Comparison of ENCODE assay signal across 9 cellular contexts in the genomic region with DNA sequence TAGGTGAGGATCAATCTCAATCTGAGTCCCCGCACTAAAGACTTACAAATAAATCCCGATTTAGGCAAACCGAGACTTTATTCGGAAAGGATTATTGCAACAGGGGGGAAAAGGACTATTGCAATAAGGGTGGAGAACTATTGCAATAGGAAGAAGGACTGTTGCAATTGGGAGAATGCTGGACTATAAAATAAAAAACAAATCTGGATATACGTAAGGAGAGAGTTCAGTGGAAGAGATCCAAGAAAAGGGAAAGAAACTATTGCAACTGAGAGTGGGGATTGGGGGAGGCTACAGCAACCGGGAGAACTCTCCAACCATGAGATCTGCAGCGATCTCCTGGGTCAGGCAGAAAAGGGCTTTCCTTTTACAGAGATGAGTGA. TPM values are rescaled to one million over a fixed set of nuclear protein-coding genes. Genes with fewer than 3 reads are reported as not detected.
A peak's percentile ranks its signal among the peaks of the same experiment; 100 is the strongest.
DNase-seq lines count a peak whose midpoint lies in the region; ATAC-seq and TF ChIP-seq lines count a peak whose summit lies in the region.
"Had no signal": no experiment of that assay in that cellular context is flagged by ENCODE, and none has a peak within 500 bp of the region (broad histone marks: within the 10 kb centered on the region; RNA-seq: fewer than 3 reads in every experiment).

No MANE protein-coding gene starts in this region.

- no peaks in the 10 kb centered on the region for H3K36me3 Mint-ChIP-seq in dendritic cell treated with granulocyte-macrophage colony-stimulating factor and Interleukin-4, amounts not matched to agents 40 ng/mL and 50 ng/mL, for 4 days (ENCODE audit: low read depth)
- H3K36me3 Mint-ChIP-seq in neural progenitor cell = peaks cover 9% of the 10 kb centered on the region

- H3K23ac ChIP-seq in IMR-90 (ENCODE audit: low read depth, low read length) = peak overlapping the region; percentile 96

- ATAC-seq in IMR-90 (ENCODE audit: low read depth) = peak; percentile 5
- no peak for ATAC-seq in HG03039 (IDR thresholded peaks at IDR 0.05; ENCODE audit: unreplicated experiment)
- ATAC-seq in GM21367 (IDR thresholded peaks at IDR 0.05; ENCODE audit: unreplicated experiment) = no peak

- peak overlapping the region; percentile 91 for H3K4me3 ChIP-seq in BLaER1
- H3K4me3 ChIP-seq in IMR-90 (ENCODE audit: insufficient read depth, low read depth, low read length) = peak overlapping the region; percentile 41
- H3K4me3 ChIP-seq in neural progenitor cell = peak overlapping the region; percentile 68

- POLR2A ChIA-PET in IMR-90 (lab: Charles Lee; ENCODE audit: unreplicated experiment) = no interaction called here

- H2AK9ac ChIP-seq in IMR-90 (replicated peaks; ENCODE audit: low read depth, low read length, poor library complexity) = peak overlapping the region; percentile 82

- H3K4me1 ChIP-seq in BLaER1 = peaks cover 26% of the 10 kb centered on the region
- peaks cover 8% of the 10 kb centered on the region for H3K4me1 ChIP-seq in IMR-90 (ENCODE audit: control insufficient read depth, insufficient read depth, low read length)
- H3K4me1 ChIP-seq in neural progenitor cell = peaks cover 18% of the 10 kb centered on the region

- H2BK120ac ChIP-seq in IMR-90 (ENCODE audit: low read depth, low read length) = no peak overlapping the region; the same call in 1 of the 2 replicates

- no peak overlapping the region for H2AK5ac ChIP-seq in IMR-90 (ENCODE audit: low read depth, low read length)

- DNase-seq in IMR-90 (peak; percentile 41), neural progenitor cell (ENCODE audit: low spot score) (no peak), NCI-H1092 (lab: John Stamatoyannopoulos, UW) (no peak), H4 (ENCODE audit: low spot score) (no peak)

- 0% methylated on average over 1 of the region's 7 CpGs; no CpG with 5 or more reads in 1 of the 2 experiments for WGBS in IMR-90 (ENCODE audit: extremely low coverage in 2 of 2, insufficient read length in 1 of 2), 2 experiments

- BruUV-seq in IMR-90 (replicated peaks; lab: Mats Ljungman, UMichigan) = no TSS peak

- CTCF ChIA-PET in IMR-90 (lab: Yijun Ruan, JAX) = interaction anchor here (1.3 kb wide), 1 partner anchor 146 kb away, joined by 4 read pairs; a partner anchor contains a TSS

- no peak overlapping the region; the same call in 1 of the 2 replicates for H3K18ac ChIP-seq in IMR-90 (ENCODE audit: low read depth, low read length)

- H3K27me3 ChIP-seq in BLaER1 = no peaks in the 10 kb centered on the region
- H3K27me3 ChIP-seq in IMR-90 (ENCODE audit: control insufficient read depth, insufficient read depth, low read length) = no peaks in the 10 kb centered on the region
- H3K27me3 ChIP-seq in neural progenitor cell = peaks cover 15% of the 10 kb centered on the region
- H3K27me3 ChIP-seq: SJSA1 had no signal

- dilution Hi-C loops in IMR-90 (cut with HindIII; ENCODE audit: low sequenced_read_pairs, unreplicated experiment) = no loop called here

- H3K27ac ChIP-seq in BLaER1 (peak overlapping the region; percentile 93), IMR-90 (ENCODE audit: insufficient read depth, low read length) (peak overlapping the region; percentile 58; the same call in 1 of the 2 replicates), neural progenitor cell (no peak overlapping the region)
- H3K27ac ChIP-seq: SJSA1 had no signal

- H2AFZ ChIP-seq in IMR-90 (replicated peaks; ENCODE audit: low read length, poor library complexity) (peak overlapping the region; percentile 94), neural progenitor cell (replicated peaks) (no peak overlapping the region)

- peaks cover 7% of the 10 kb centered on the region for H3K36me3 ChIP-seq in BLaER1
- peaks cover 3% of the 10 kb centered on the region; the same call in 1 of the 2 replicates for H3K36me3 ChIP-seq in IMR-90 (ENCODE audit: control insufficient read depth, insufficient read depth, low read length)
- no peaks in the 10 kb centered on the region for H3K36me3 ChIP-seq in neural progenitor cell

- no peak for TF ChIP-seq POLR2A in IMR-90 (IDR thresholded peaks at IDR 0.05; ENCODE audit: low read depth, low read length)

- peaks cover 32% of the 10 kb centered on the region for H3K4me1 Mint-ChIP-seq in dendritic cell treated with granulocyte-macrophage colony-stimulating factor and Interleukin-4, amounts not matched to agents 40 ng/mL and 50 ng/mL, for 4 days (ENCODE audit: low read depth)
- peaks cover 26% of the 10 kb centered on the region for H3K4me1 Mint-ChIP-seq in neural progenitor cell

- peak overlapping the region; percentile 84 for H3K27ac Mint-ChIP-seq in dendritic cell treated with granulocyte-macrophage colony-stimulating factor and Interleukin-4, amounts not matched to agents 40 ng/mL and 50 ng/mL, for 4 days
- peak overlapping the region; percentile 94 for H3K27ac Mint-ChIP-seq in neural progenitor cell

- H3K79me2 ChIP-seq in neural progenitor cell (ENCODE audit: low read depth) = peaks cover 34% of the 10 kb centered on the region

- peak overlapping the region; percentile 87 for H3K4ac ChIP-seq in IMR-90 (ENCODE audit: low read depth, low read length)

- intact Hi-C loops in IMR-90 (cut with micrococcal nuclease) = no loop called here
- intact Hi-C loops in dendritic cell treated with granulocyte-macrophage colony-stimulating factor and Interleukin-4, amounts not matched to agents 40 ng/mL and 50 ng/mL, for 4 days (cut with micrococcal nuclease) = no loop called here

- H4K8ac ChIP-seq in IMR-90 (ENCODE audit: low read depth in 2 of 2, low read length in 2 of 2) = peak overlapping the region; percentile 92 to 93; a peak in 3 of 4 replicates

- H3K9me1 ChIP-seq in IMR-90 (ENCODE audit: insufficient read depth, low read length) = peaks cover 6% of the 10 kb centered on the region

- H3K27me3 Mint-ChIP-seq in dendritic cell treated with granulocyte-macrophage colony-stimulating factor and Interleukin-4, amounts not matched to agents 40 ng/mL and 50 ng/mL, for 4 days = no peaks in the 10 kb centered on the region
- H3K27me3 Mint-ChIP-seq in neural progenitor cell (ENCODE audit: insufficient read depth, low read depth) = no peaks in the 10 kb centered on the region

- H2BK20ac ChIP-seq in IMR-90 (ENCODE audit: low read depth, low read length) = no peak overlapping the region

- peak overlapping the region; percentile 91 for H3K14ac ChIP-seq in IMR-90 (replicated peaks; ENCODE audit: low read depth, low read length)

- no peak overlapping the region for H4K91ac ChIP-seq in IMR-90 (ENCODE audit: insufficient read depth, low read depth, low read length)

- peak overlapping the region; percentile 78 for H3K4me3 Mint-ChIP-seq in dendritic cell treated with granulocyte-macrophage colony-stimulating factor and Interleukin-4, amounts not matched to agents 40 ng/mL and 50 ng/mL, for 4 days
- H3K4me3 Mint-ChIP-seq in neural progenitor cell = peak overlapping the region; percentile 86

- H3K9me3 ChIP-seq in BLaER1 (no peaks in the 10 kb centered on the region), IMR-90 (ENCODE audit: control insufficient read depth, insufficient read depth, low read length) (no peaks in the 10 kb centered on the region), neural progenitor cell (ENCODE audit: low read depth) (no peaks in the 10 kb centered on the region)

- no peak overlapping the region for H2BK5ac ChIP-seq in IMR-90 (ENCODE audit: low read depth, low read length, poor library complexity, severe bottlenecking)

- H3K9ac ChIP-seq in BLaER1 = peak overlapping the region; percentile 96
- peak overlapping the region; percentile 43 for H3K9ac ChIP-seq in IMR-90 (ENCODE audit: low read depth, low read length)
- no peak overlapping the region for H3K9ac ChIP-seq in neural progenitor cell

- H3K4me2 ChIP-seq in BLaER1 = peak overlapping the region; percentile 85
- peak overlapping the region; percentile 94 for H3K4me2 ChIP-seq in IMR-90 (ENCODE audit: low read depth, low read length)
- H3K4me2 ChIP-seq in neural progenitor cell = peak overlapping the region; percentile 93

- H3F3A ChIP-seq in neural progenitor cell (ENCODE audit: low read depth) = peaks cover 31% of the 10 kb centered on the region

- peaks cover 8 to 42% of the 10 kb centered on the region in 2 experiments for H3K79me1 ChIP-seq in IMR-90 (ENCODE audit: low read depth in 1 of 2, low read length in 2 of 2)

- in situ Hi-C loops in IMR-90 (cut with MboI; ENCODE audit: low sequenced_read_pairs) = no loop called here

- no peak overlapping the region for H2BK15ac ChIP-seq in IMR-90 (ENCODE audit: low read depth, low read length)

- no peaks in the 10 kb centered on the region for H3K9me3 Mint-ChIP-seq in dendritic cell treated with granulocyte-macrophage colony-stimulating factor and Interleukin-4, amounts not matched to agents 40 ng/mL and 50 ng/mL, for 4 days
- H3K9me3 Mint-ChIP-seq in neural progenitor cell = no peaks in the 10 kb centered on the region

- TF ChIP-seq CTCF in IMR-90 (conservative IDR thresholded peaks at IDR 0.05; ENCODE audit: low read depth, low read length) (no peak), neural progenitor cell (IDR thresholded peaks at IDR 0.05) (no peak)

- TF ChIP-seq RAD21 in IMR-90 (IDR thresholded peaks at IDR 0.05; ENCODE audit: low read length) = no peak

- H4K5ac ChIP-seq in IMR-90 (ENCODE audit: low read depth, low read length) = peak overlapping the region; percentile 1; the same call in 1 of the 2 replicates

- H4K20me1 ChIP-seq in BLaER1 (peaks cover 30% of the 10 kb centered on the region), IMR-90 (ENCODE audit: insufficient read depth, low read length) (no peaks in the 10 kb centered on the region; the same call in 1 of the 2 replicates), neural progenitor cell (ENCODE audit: low read depth) (peaks cover 25% of the 10 kb centered on the region)

- H3K56ac ChIP-seq in IMR-90 (ENCODE audit: extremely low read depth, insufficient read depth, low read length) = no peak overlapping the region

TF ChIP-seq in IMR-90, 13 proteins besides CTCF, POLR2A, EP300 and RAD21:
- TF ChIP-seq CEBPB (IDR thresholded peaks at IDR 0.05; ENCODE audit: low read depth, low read length) (peak; percentile 58), SMC3 (IDR thresholded peaks at IDR 0.05; ENCODE audit: low read depth, low read length) (no peak)

RNA-seq across cellular contexts. Expression of a gene that starts 1.2 kb away (rescaled TPM):
- total RNA-seq in IMR-90 (2012; rRNA removed) = 7.7 and 10.8 TPM in 2 replicates
- polyA plus RNA-seq in IMR-90 (2012; rRNA removed) = 3.2 and 4.6 TPM in 2 replicates
- polyA plus RNA-seq in IMR-90 (2012; cell fraction: cytosol; rRNA removed) = 0.87 and 1.5 TPM in 2 replicates
- polyA plus RNA-seq in IMR-90 (2012; cell fraction: nucleus; rRNA removed; ENCODE audit: low replicate concordance) = 0.30 and 1.7 TPM in 2 replicates
- 18.3 and 24.1 TPM in 2 replicates for total RNA-seq in neural progenitor cell (ENCODE audit: low replicate concordance)
- total RNA-seq in H4 (2014; rRNA removed; shearing (Covaris generic)) = 5.7 and 10.0 TPM in 2 replicates

RNA-seq across cellular contexts. Expression of a gene that starts 12.1 kb away (rescaled TPM):
- total RNA-seq in IMR-90 (2012; rRNA removed) = 5.0 and 9.4 TPM in 2 replicates
- 0.99 and 1.5 TPM in 2 replicates for polyA plus RNA-seq in IMR-90 (2012; rRNA removed)
- 0.27 and 0.34 TPM in 2 replicates for polyA plus RNA-seq in IMR-90 (2012; cell fraction: cytosol; rRNA removed)
- 2.3 and 4.8 TPM in 2 replicates for polyA plus RNA-seq in IMR-90 (2012; cell fraction: nucleus; rRNA removed; ENCODE audit: low replicate concordance)
- total RNA-seq in neural progenitor cell (ENCODE audit: low replicate concordance) = 22.4 and 38.7 TPM in 2 replicates
- 2.3 and 2.6 TPM in 2 replicates for total RNA-seq in H4 (2014; rRNA removed; shearing (Covaris generic))

Comparison
In these comparisons a context has a peak if more than half of its experiments do, and no peak if none do; other contexts are left out.
1. H3K4me3 ChIP-seq: peak in every context shown above with its lines; median percentile 91 in BLaER1; 68 in neural progenitor cell; 41 in IMR-90.